ENCODE assay signal across 22 cellular contexts in the genomic region with DNA sequence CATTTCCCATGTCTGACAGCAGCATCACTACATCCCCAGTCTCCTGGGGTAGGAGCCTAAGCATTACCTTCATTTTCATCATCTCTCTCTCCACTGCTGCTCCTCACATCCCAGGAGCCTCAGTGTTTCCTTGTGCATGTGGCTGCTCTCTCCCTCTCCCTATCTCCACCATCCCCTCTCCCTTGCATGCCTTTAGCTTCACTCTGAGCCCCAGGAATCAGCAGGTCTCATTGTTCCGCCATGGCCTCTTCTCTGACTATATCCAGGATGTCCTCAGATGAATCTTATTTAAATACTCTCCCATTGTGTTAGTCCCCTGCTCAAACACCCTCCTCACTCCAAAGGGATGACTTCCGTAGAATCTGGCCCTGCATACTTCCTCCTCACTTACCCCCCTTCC.
"Had no signal": no experiment of that assay in that cellular context is flagged by ENCODE, and none has a peak within 500 bp of the region (broad histone marks: within the 10 kb centered on the region; RNA-seq: fewer than 3 reads in every experiment).

No MANE protein-coding gene starts in this region.

- H3K4me1 ChIP-seq: left ventricle myocardium inferior, lower lobe of right lung, prostate gland, right atrium auricular region, thyroid gland had no signal

- H3K27me3 ChIP-seq: right atrium auricular region, stomach, thyroid gland had no signal

- H3K4me2 ChIP-seq: smooth muscle cell had no signal

- H3K27ac ChIP-seq: coronary artery, left ventricle myocardium inferior, lower lobe of right lung, prostate gland, right atrium auricular region, stomach, thyroid gland had no signal

- ATAC-seq: left cardiac atrium; lower lobe of right lung; natural killer cell; sciatic nerve; stimulated activated effector memory CD8-positive, alpha-beta T cell treated with anti-CD3 and anti-CD28 coated beads, Interleukin-12 subunit alpha, Interleukin-12 subunit beta, amount 100 ng/mL, for 72 hours had no signal

- H3K36me3 ChIP-seq: left ventricle myocardium inferior, lower lobe of right lung, prostate gland, right atrium auricular region, stomach, thyroid gland had no signal

- DNase-seq: dermis blood vessel endothelial cell; effector memory CD4-positive, alpha-beta T cell; left cardiac atrium; left ventricle myocardium inferior; lower lobe of right lung; natural killer cell; stimulated activated CD4-positive, alpha-beta T cell treated with anti-CD3 and anti-CD28 coated beads, Interleukin-12 subunit alpha, Interleukin-12 subunit beta, amount 100 ng/mL, for 4 hours; stimulated activated CD4-positive, alpha-beta T cell treated with anti-CD3 and anti-CD28 coated beads, Interleukin-1b, Interleukin-23, amount 100 ng/mL, for 48 hours; stimulated activated CD4-positive, alpha-beta T cell treated with anti-CD3 and anti-CD28 coated beads, Interleukin-4, amount 100 ng/mL, for 24 hours; stimulated activated naive CD4-positive, alpha-beta T cell treated with Interleukin-2 at 50 U/mL for 16 hours; stomach; thyroid gland; trophoblast cell had no signal

- H3K9me3 ChIP-seq: lower lobe of right lung, prostate gland, thyroid gland had no signal

- FAIRE-seq: endometrium, frontal cortex, islet of Langerhans had no signal

- H3K4me3 ChIP-seq: coronary artery, left ventricle myocardium inferior, lower lobe of right lung, prostate gland, right atrium auricular region, smooth muscle cell, thyroid gland had no signal
